Comparison of ENCODE assay signal across 8 cellular contexts in the genomic region with DNA sequence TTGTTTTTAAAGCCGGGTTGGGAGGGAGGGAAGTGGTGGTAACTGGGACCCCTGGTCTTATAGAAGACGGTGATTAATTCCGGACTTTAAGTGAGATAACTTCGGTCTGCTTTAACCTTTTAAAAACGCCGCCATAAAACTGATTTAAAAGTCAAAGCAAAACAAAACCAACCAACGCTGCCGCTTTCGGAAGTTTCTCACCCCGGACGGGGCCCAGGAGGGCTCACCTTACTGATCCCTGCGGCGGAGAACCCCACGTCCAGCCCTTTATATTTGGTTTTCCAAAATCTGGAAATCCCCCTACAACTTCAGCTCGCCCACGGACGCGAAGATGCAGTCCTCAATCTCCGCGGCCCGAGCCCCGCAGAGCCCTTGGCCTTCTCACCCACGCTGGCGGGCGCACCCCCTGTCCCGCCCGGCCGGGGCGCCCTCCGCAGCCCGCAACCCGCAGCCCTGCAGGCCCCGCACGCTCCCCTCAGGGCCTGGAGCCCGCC. TPM values are rescaled to one million over a fixed set of nuclear protein-coding genes. Genes with fewer than 3 reads are reported as not detected.
DNase-seq lines count a peak whose midpoint lies in the region; ATAC-seq, FAIRE-seq and TF ChIP-seq lines count a peak whose summit lies in the region.

No MANE protein-coding gene starts in this region.

- H3K4me1 ChIP-seq in small intestine (ENCODE audit: control insufficient read depth in 2 of 2, insufficient read depth in 1 of 2, low read depth in 1 of 2, low read length in 1 of 2): peaks cover 0 to 10% of the 10 kb centered on the region in 2 donors

- ATAC-seq in GM21717 (IDR thresholded peaks at IDR 0.05; ENCODE audit: unreplicated experiment): peak; percentile 74

- no peaks in the 10 kb centered on the region for H3K27me3 ChIP-seq in small intestine (ENCODE audit: control insufficient read depth in 2 of 2, insufficient read depth in 2 of 2, low read length in 2 of 2)

- H3K4me3 Mint-ChIP-seq in activated naive CD4-positive, alpha-beta T cell treated with anti-CD3 and anti-CD28 coated beads, Interleukin-2, amount 50 U/mL, for 24 hours: peak overlapping the region; percentile 94

- peak; percentile 64 for DNase-seq in GM12865 (ENCODE audit: low read depth)
- no peak for DNase-seq in Jurkat, Clone E6-1 (ENCODE audit: low read depth, low spot score)
- no peak for DNase-seq in small intestine
- no peak for DNase-seq in NCI-H748 (lab: John Stamatoyannopoulos, UW; ENCODE audit: unreplicated experiment)
- no peak for DNase-seq in NCI-H2107 (lab: John Stamatoyannopoulos, UW)

- H3K27ac ChIP-seq in small intestine (ENCODE audit: low read depth in 1 of 2, low read length in 1 of 2): peak overlapping the region; percentile 59 to 75

- 0 to 1% (median 1%) methylated on average over 32 to 35 of the region's 35 CpGs for WGBS in small intestine, 3 donors

- H3K27me3 Mint-ChIP-seq in activated naive CD4-positive, alpha-beta T cell treated with anti-CD3 and anti-CD28 coated beads, Interleukin-2, amount 50 U/mL, for 24 hours: no peaks in the 10 kb centered on the region

- no peaks in the 10 kb centered on the region for H3K9me3 Mint-ChIP-seq in activated naive CD4-positive, alpha-beta T cell treated with anti-CD3 and anti-CD28 coated beads, Interleukin-2, amount 50 U/mL, for 24 hours

- no peaks in the 10 kb centered on the region for H3K36me3 ChIP-seq in small intestine (ENCODE audit: control insufficient read depth in 2 of 2, insufficient read depth in 2 of 2, low read length in 2 of 2)

- no peak for TF ChIP-seq CTCF in GM12865 (IDR thresholded peaks at IDR 0.05; ENCODE audit: insufficient read depth, low read depth, low read length, missing control alignments)

- no peaks in the 10 kb centered on the region for H3K36me3 Mint-ChIP-seq in activated naive CD4-positive, alpha-beta T cell treated with anti-CD3 and anti-CD28 coated beads, Interleukin-2, amount 50 U/mL, for 24 hours

- H3K4me1 Mint-ChIP-seq in activated naive CD4-positive, alpha-beta T cell treated with anti-CD3 and anti-CD28 coated beads, Interleukin-2, amount 50 U/mL, for 24 hours: peaks cover 56% of the 10 kb centered on the region

- H3K27ac Mint-ChIP-seq in activated naive CD4-positive, alpha-beta T cell treated with anti-CD3 and anti-CD28 coated beads, Interleukin-2, amount 50 U/mL, for 24 hours: no peak overlapping the region

- no peak for FAIRE-seq in small intestine (lab: Jason Lieb, UNC)

- H3K4me3 ChIP-seq in GM12865 (ENCODE audit: low read depth, low read length) (peak overlapping the region; percentile 85), iPS-11a (ENCODE audit: low read depth, low read length) (peak overlapping the region; percentile 79), small intestine (ENCODE audit: low read depth in 1 of 2, low read length in 2 of 2) (peak overlapping the region; percentile 77 to 80)
- peak overlapping the region; percentile 79 for H3K4me3 ChIP-seq in Jurkat, Clone E6-1 (ENCODE audit: low read length)

- H3K9me3 ChIP-seq in small intestine (ENCODE audit: control insufficient read depth, low read depth): no peaks in the 10 kb centered on the region

RNA-seq across cellular contexts. Expression of gene USP28, which starts 0.4 kb away (rescaled TPM):
- 5.2 TPM for polyA plus RNA-seq in Jurkat, Clone E6-1 (2012; ENCODE audit: insufficient read depth, insufficient read length)
- 1 to 10 TPM; 5.1 to 8.9 (median 7.6) TPM for polyA plus RNA-seq in small intestine

RNA-seq across cellular contexts. Expression of gene HTR3B, which starts 29.6 kb away (rescaled TPM):
- polyA plus RNA-seq in Jurkat, Clone E6-1 (2012; ENCODE audit: insufficient read depth, insufficient read length): not detected
- under 1 TPM in 1 of 3 donors, not detected in 2; 0.39 TPM for polyA plus RNA-seq in small intestine
